17 cellular contexts compared by ENCODE assay signal in genomic region chr21:42000908-42001307, GRCh38. TPM values are rescaled to one million over a fixed set of nuclear protein-coding genes. Genes with fewer than 3 reads are reported as not detected.
A peak's percentile ranks its signal among the peaks of the same experiment; 100 is the strongest.
DNase-seq lines count a peak whose midpoint lies in the region; ATAC-seq and TF ChIP-seq lines count a peak whose summit lies in the region.
"Had no signal": no experiment of that assay in that cellular context is flagged by ENCODE, and none has a peak within 500 bp of the region (broad histone marks: within the 10 kb centered on the region; RNA-seq: fewer than 3 reads in every experiment).

No MANE protein-coding gene starts in this region.

- no peaks in the 10 kb centered on the region for H4K20me1 ChIP-seq in mammary epithelial cell (ENCODE audit: insufficient read depth, low read length)

- H3K4me2 ChIP-seq in mammary epithelial cell (ENCODE audit: insufficient read depth, low read depth, low read length): no peak overlapping the region

- H3K4me3 ChIP-seq in mammary epithelial cell (replicated peaks in 1 of 3; ENCODE audit: insufficient read depth in 1 of 3, low read depth in 2 of 3, low read length in 3 of 3) (no peak overlapping the region), MG63 (no peak overlapping the region)

- peaks cover 43% of the 10 kb centered on the region for H3K4me1 Mint-ChIP-seq in activated CD4-positive, alpha-beta T cell treated with anti-CD3 and anti-CD28 coated beads, Interleukin-2, amount 10 ng/mL, durations not matched to agents 24 days and 14 days
- peaks cover 29% of the 10 kb centered on the region for H3K4me1 Mint-ChIP-seq in MCF 10A (ENCODE audit: insufficient read depth, unreplicated experiment)
- H3K4me1 Mint-ChIP-seq in activated naive CD8-positive, alpha-beta T cell (ENCODE audit: low read depth): peaks cover 50% of the 10 kb centered on the region
- H3K4me1 Mint-ChIP-seq in stimulated activated effector memory CD8-positive, alpha-beta T cell treated with anti-CD3 and anti-CD28 coated beads, Interleukin-12 subunit alpha, Interleukin-12 subunit beta, amount 100 ng/mL, for 72 hours: peaks cover 36% of the 10 kb centered on the region

- peak overlapping the region; percentile 46 for H3K4me3 Mint-ChIP-seq in activated CD4-positive, alpha-beta T cell treated with anti-CD3 and anti-CD28 coated beads, Interleukin-2, amount 10 ng/mL, durations not matched to agents 24 days and 14 days
- H3K4me3 Mint-ChIP-seq in MCF 10A (ENCODE audit: unreplicated experiment): no peak overlapping the region
- no peak overlapping the region for H3K4me3 Mint-ChIP-seq in activated naive CD8-positive, alpha-beta T cell
- H3K4me3 Mint-ChIP-seq in stimulated activated effector memory CD8-positive, alpha-beta T cell treated with anti-CD3 and anti-CD28 coated beads, Interleukin-12 subunit alpha, Interleukin-12 subunit beta, amount 100 ng/mL, for 72 hours: peak overlapping the region; percentile 17

- no peak for DNase-seq in activated CD4-positive, alpha-beta T cell treated with anti-CD3 and anti-CD28 coated beads, Interleukin-2, amount 10 ng/mL, durations not matched to agents 24 days and 14 days
- no peak for DNase-seq in activated CD4-positive, alpha-beta T cell treated with anti-CD3 and anti-CD28 coated beads, Interleukin-2, amount 50 U/mL, for 4 hours
- DNase-seq in MCF 10A (ENCODE audit: unreplicated experiment) (no peak), mammary epithelial cell (no peak), MG63 (no peak), COLO829 (ENCODE audit: low spot score) (no peak)
- peak in 1 of 2 donors; percentile 34 for DNase-seq in stimulated activated effector memory CD8-positive, alpha-beta T cell treated with anti-CD3 and anti-CD28 coated beads, Interleukin-12 subunit alpha, Interleukin-12 subunit beta, amount 100 ng/mL, for 72 hours (ENCODE audit: low spot score in 2 of 2)
- DNase-seq: BE2C; Caco-2; CD4-positive, CD25-positive, alpha-beta regulatory T cell; NCI-H1694 treated with DMSO at 0.1 percent for 48 hours; NCI-H510A; NCI-H748 treated with DMSO at 0.1 percent for 48 hours; OCI-M1; Right ventricle myocardium superior had no signal

- H3K9me3 ChIP-seq in mammary epithelial cell (replicated peaks; ENCODE audit: insufficient read depth, low read length): peaks cover 4% of the 10 kb centered on the region
- peaks cover 9% of the 10 kb centered on the region for H3K9me3 ChIP-seq in MG63
- H3K9me3 ChIP-seq: BE2C had no signal

- H3K27me3 Mint-ChIP-seq in activated CD4-positive, alpha-beta T cell treated with anti-CD3 and anti-CD28 coated beads, Interleukin-2, amount 10 ng/mL, durations not matched to agents 24 days and 14 days: peaks cover 2% of the 10 kb centered on the region
- H3K27me3 Mint-ChIP-seq in MCF 10A (ENCODE audit: insufficient read depth, unreplicated experiment): no peaks in the 10 kb centered on the region
- no peaks in the 10 kb centered on the region for H3K27me3 Mint-ChIP-seq in activated naive CD8-positive, alpha-beta T cell
- H3K27me3 Mint-ChIP-seq: CD4-positive, CD25-positive, alpha-beta regulatory T cell had no signal

- BruUV-seq in MCF 10A (replicated peaks; lab: Mats Ljungman, UMichigan) (no TSS peak), mammary epithelial cell (replicated peaks; lab: Mats Ljungman, UMichigan) (no TSS peak)

- in situ Hi-C loops in mammary epithelial cell (cut with MboI; ENCODE audit: low sequenced_read_pairs in 2 of 2): no loop called here

- no peak for TF ChIP-seq CTCF in MCF 10A (IDR thresholded peaks at IDR 0.05; ENCODE audit: unreplicated experiment)
- no peak for TF ChIP-seq CTCF in mammary epithelial cell (conservative IDR thresholded peaks at IDR 0.05 in 1 of 2, IDR thresholded peaks at IDR 0.05 in 1 of 2; ENCODE audit: extremely low read depth in 1 of 2, insufficient read depth in 1 of 2, low read depth in 1 of 2, low read length in 2 of 2)

- H3K27ac ChIP-seq in mammary epithelial cell (ENCODE audit: insufficient read depth, low read depth, low read length): no peak overlapping the region
- H3K27ac ChIP-seq: HL-60 had no signal

- intact Hi-C loops in activated CD4-positive, alpha-beta T cell treated with anti-CD3 and anti-CD28 coated beads, Interleukin-2, amount 10 ng/mL, durations not matched to agents 24 days and 14 days (cut with micrococcal nuclease): loop anchor here (5.0 kb wide), 5 partner anchors 44 to 639 kb away; partner anchors contain the start of genes MX1 and MX2
- intact Hi-C loops in MCF 10A (cut with micrococcal nuclease) (no loop called here), mammary epithelial cell (cut with micrococcal nuclease) (no loop called here)

- peaks cover 18% of the 10 kb centered on the region for H3K9me3 Mint-ChIP-seq in activated CD4-positive, alpha-beta T cell treated with anti-CD3 and anti-CD28 coated beads, Interleukin-2, amount 10 ng/mL, durations not matched to agents 24 days and 14 days
- H3K9me3 Mint-ChIP-seq in MCF 10A (ENCODE audit: unreplicated experiment): no peaks in the 10 kb centered on the region
- H3K9me3 Mint-ChIP-seq in activated naive CD8-positive, alpha-beta T cell (ENCODE audit: low read depth): no peaks in the 10 kb centered on the region
- no peaks in the 10 kb centered on the region for H3K9me3 Mint-ChIP-seq in stimulated activated effector memory CD8-positive, alpha-beta T cell treated with anti-CD3 and anti-CD28 coated beads, Interleukin-12 subunit alpha, Interleukin-12 subunit beta, amount 100 ng/mL, for 72 hours
- H3K9me3 Mint-ChIP-seq: CD4-positive, CD25-positive, alpha-beta regulatory T cell had no signal

- dilution Hi-C loops in mammary epithelial cell (cut with HindIII; ENCODE audit: low sequenced_read_pairs): no loop called here

- peaks cover 69% of the 10 kb centered on the region for H3K36me3 Mint-ChIP-seq in activated CD4-positive, alpha-beta T cell treated with anti-CD3 and anti-CD28 coated beads, Interleukin-2, amount 10 ng/mL, durations not matched to agents 24 days and 14 days (ENCODE audit: low read depth)
- H3K36me3 Mint-ChIP-seq in MCF 10A (ENCODE audit: insufficient read depth, unreplicated experiment): peaks cover 24% of the 10 kb centered on the region
- peaks cover 31% of the 10 kb centered on the region for H3K36me3 Mint-ChIP-seq in activated naive CD8-positive, alpha-beta T cell
- H3K36me3 Mint-ChIP-seq in stimulated activated effector memory CD8-positive, alpha-beta T cell treated with anti-CD3 and anti-CD28 coated beads, Interleukin-12 subunit alpha, Interleukin-12 subunit beta, amount 100 ng/mL, for 72 hours: peaks cover 61% of the 10 kb centered on the region

- CTCF ChIA-PET in MCF 10A (lab: Yijun Ruan, JAX): interaction anchor here (0.6 to 1.5 kb wide), 3 partner anchors 51 to 222 kb away, joined by 3 read pairs; no protein-coding TSS in a partner anchor
- CTCF ChIA-PET in mammary epithelial cell (lab: Charles Lee; ENCODE audit: low non-redundant PET): no interaction called here

- 91% methylated on average over 4 of the region's 4 CpGs for WGBS in mammary epithelial cell (ENCODE audit: low coverage, missing lambda C conversion rate)

- H3K36me3 ChIP-seq in mammary epithelial cell (ENCODE audit: insufficient read depth, low read length) (peaks cover 5% of the 10 kb centered on the region), MG63 (peaks cover 74% of the 10 kb centered on the region)

- no peak for ATAC-seq in stimulated activated effector memory CD8-positive, alpha-beta T cell treated with anti-CD3 and anti-CD28 coated beads, Interleukin-12 subunit alpha, Interleukin-12 subunit beta, amount 100 ng/mL, for 72 hours

- peaks cover 48% of the 10 kb centered on the region for H3K79me2 ChIP-seq in mammary epithelial cell (ENCODE audit: insufficient read depth, low read length)

- peaks cover 26% of the 10 kb centered on the region for H3K4me1 ChIP-seq in mammary epithelial cell (ENCODE audit: insufficient read depth, low read length)
- H3K4me1 ChIP-seq: Caco-2 had no signal

- H2AFZ ChIP-seq in mammary epithelial cell (ENCODE audit: low read depth, low read length): no peak overlapping the region

- H3K9ac ChIP-seq in mammary epithelial cell (ENCODE audit: insufficient read depth, low read length): no peak overlapping the region

- POLR2A ChIA-PET in MCF 10A (lab: Yijun Ruan, JAX): interaction anchor here (1.0 kb wide), 1 partner anchor 9 kb away, joined by 3 read pairs; the partner anchor contains the start of gene ZBTB21

- H3K27me3 ChIP-seq in mammary epithelial cell (ENCODE audit: insufficient read depth, low read length) (no peaks in the 10 kb centered on the region), MG63 (no peaks in the 10 kb centered on the region)
- H3K27me3 ChIP-seq: BE2C had no signal

- H3K27ac Mint-ChIP-seq in activated CD4-positive, alpha-beta T cell treated with anti-CD3 and anti-CD28 coated beads, Interleukin-2, amount 10 ng/mL, durations not matched to agents 24 days and 14 days: peak overlapping the region; percentile 94
- H3K27ac Mint-ChIP-seq in MCF 10A (ENCODE audit: low read depth, unreplicated experiment): peak overlapping the region; percentile 67
- peak overlapping the region; percentile 94 for H3K27ac Mint-ChIP-seq in activated naive CD8-positive, alpha-beta T cell
- peak overlapping the region; percentile 53 for H3K27ac Mint-ChIP-seq in stimulated activated effector memory CD8-positive, alpha-beta T cell treated with anti-CD3 and anti-CD28 coated beads, Interleukin-12 subunit alpha, Interleukin-12 subunit beta, amount 100 ng/mL, for 72 hours

RNA-seq across cellular contexts. Expression of gene ZBTB21, which starts 9.3 kb away (rescaled TPM):
- 35.3 and 38.1 TPM in 2 replicates for total RNA-seq in activated CD4-positive, alpha-beta T cell treated with anti-CD3 and anti-CD28 coated beads, Interleukin-2, amount 10 ng/mL, durations not matched to agents 24 days and 14 days
- total RNA-seq in MCF 10A (2022): 21.5 and 27.3 TPM in 2 replicates
- 10 to 100 TPM; 16.3 to 22.4 TPM for total RNA-seq in mammary epithelial cell
- polyA plus RNA-seq in mammary epithelial cell: 6.7 TPM
- 11.0 TPM for polyA minus RNA-seq in mammary epithelial cell
- total RNA-seq in MG63 (2014; rRNA removed; shearing (Covaris generic); ENCODE audit: low replicate concordance): 5.1 and 13.0 TPM in 2 replicates

RNA-seq across cellular contexts. Expression of gene C2CD2, which starts 47.1 kb away (rescaled TPM):
- total RNA-seq in activated CD4-positive, alpha-beta T cell treated with anti-CD3 and anti-CD28 coated beads, Interleukin-2, amount 10 ng/mL, durations not matched to agents 24 days and 14 days: 9.3 and 10.6 TPM in 2 replicates
- total RNA-seq in MCF 10A (2022) (25.0 and 25.1 TPM in 2 replicates), mammary epithelial cell (10 to 100 TPM; 29.1 to 36.7 TPM)
- polyA plus RNA-seq in mammary epithelial cell: 28.0 TPM
- 90.3 TPM for polyA minus RNA-seq in mammary epithelial cell
- 9.7 and 13.8 TPM in 2 replicates for total RNA-seq in MG63 (2014; rRNA removed; shearing (Covaris generic); ENCODE audit: low replicate concordance)

Comparison
In these comparisons a context has a peak if more than half of its experiments do, and no peak if none do; other contexts are left out.
1. H3K4me3 Mint-ChIP-seq: peak in activated CD4-positive, alpha-beta T cell treated with anti-CD3 and anti-CD28 coated beads, Interleukin-2, amount 10 ng/mL, durations not matched to agents 24 days and 14 days (single experiment) and stimulated activated effector memory CD8-positive, alpha-beta T cell treated with anti-CD3 and anti-CD28 coated beads, Interleukin-12 subunit alpha, Interleukin-12 subunit beta, amount 100 ng/mL, for 72 hours (single experiment); none in MCF 10A (single experiment) and activated naive CD8-positive, alpha-beta T cell (single experiment).
2. Peak in every context shown above with its lines, with median percentiles within 50 percentile points of each other: H3K27ac Mint-ChIP-seq.